Comparison of ENCODE assay signal across 9 cellular contexts in genomic region chr10:78045237-78045636, GRCh38. TPM values are rescaled to one million over a fixed set of nuclear protein-coding genes. Genes with fewer than 3 reads are reported as not detected.
DNase-seq lines count a peak whose midpoint lies in the region; ATAC-seq, FAIRE-seq and TF ChIP-seq lines count a peak whose summit lies in the region.
"Had no signal": no experiment of that assay in that cellular context is flagged by ENCODE, and none has a peak within 500 bp of the region (broad histone marks: within the 10 kb centered on the region; RNA-seq: fewer than 3 reads in every experiment).

No MANE protein-coding gene starts in this region.

- no peak overlapping the region for H3K27ac Mint-ChIP-seq in activated naive CD4-positive, alpha-beta T cell treated with anti-CD3 and anti-CD28 coated beads for 36 hours
- H3K27ac Mint-ChIP-seq in type B pancreatic cell: no peak overlapping the region

- no peaks in the 10 kb centered on the region for H3K27me3 ChIP-seq in small intestine (ENCODE audit: control insufficient read depth in 2 of 2, insufficient read depth in 2 of 2, low read length in 2 of 2)

- H3K27me3 Mint-ChIP-seq in activated naive CD4-positive, alpha-beta T cell treated with anti-CD3 and anti-CD28 coated beads for 36 hours (ENCODE audit: low read depth): no peaks in the 10 kb centered on the region
- no peaks in the 10 kb centered on the region for H3K27me3 Mint-ChIP-seq in type B pancreatic cell

- H3K9me3 ChIP-seq in small intestine (ENCODE audit: control insufficient read depth, low read depth): no peaks in the 10 kb centered on the region

- H3K27ac ChIP-seq in small intestine (ENCODE audit: low read depth in 1 of 2, low read length in 1 of 2): no peak overlapping the region

- intact Hi-C loops in activated naive CD4-positive, alpha-beta T cell treated with anti-CD3 and anti-CD28 coated beads for 36 hours (cut with micrococcal nuclease): loop anchor here (5.0 kb wide), 1 partner anchor 477 kb away; no protein-coding TSS in a partner anchor
- intact Hi-C loops in cardiac septum (cut with DNase I): loop anchor here (5.0 to 10.0 kb wide), 3 partner anchors 360 to 1022 kb away; partner anchors contain the start of gene ZMIZ1

- H3K9me3 Mint-ChIP-seq in activated naive CD4-positive, alpha-beta T cell treated with anti-CD3 and anti-CD28 coated beads for 36 hours: no peaks in the 10 kb centered on the region
- H3K9me3 Mint-ChIP-seq in type B pancreatic cell: no peaks in the 10 kb centered on the region

- peak; percentile 78 for ATAC-seq in GM18511 (IDR thresholded peaks at IDR 0.05; ENCODE audit: unreplicated experiment)
- peak; percentile 82 for ATAC-seq in GM21390 (IDR thresholded peaks at IDR 0.05; ENCODE audit: unreplicated experiment)
- peak; percentile 61 for ATAC-seq in HG03354 (IDR thresholded peaks at IDR 0.05; ENCODE audit: poor library complexity, severe bottlenecking, unreplicated experiment)

- no peaks in the 10 kb centered on the region for H3K4me1 ChIP-seq in small intestine (ENCODE audit: control insufficient read depth in 2 of 2, insufficient read depth in 1 of 2, low read depth in 1 of 2, low read length in 1 of 2)

- 46 to 62% (median 57%) methylated on average over 10 of the region's 10 CpGs for WGBS in small intestine, 3 donors

- peaks cover 10 to 14% of the 10 kb centered on the region in 2 donors for H3K36me3 ChIP-seq in small intestine (ENCODE audit: control insufficient read depth in 2 of 2, insufficient read depth in 2 of 2, low read length in 2 of 2)

- no peak overlapping the region for H3K4me3 ChIP-seq in small intestine (ENCODE audit: low read depth in 1 of 2, low read length in 2 of 2)

- FAIRE-seq in small intestine (lab: Jason Lieb, UNC): no peak

- DNase-seq in activated naive CD4-positive, alpha-beta T cell treated with anti-CD3 and anti-CD28 coated beads for 36 hours: peak; percentile 62
- no peak for DNase-seq in AG08395 (ENCODE audit: low spot score)
- DNase-seq in type B pancreatic cell (ENCODE audit: extremely low spot score, unreplicated experiment): no peak
- no peak for DNase-seq in small intestine
- no peak for DNase-seq in cardiac septum (ENCODE audit: low spot score)
- DNase-seq: NCI-H1436 treated with DMSO at 0.1 percent for 48 hours had no signal

- H3K4me1 Mint-ChIP-seq in activated naive CD4-positive, alpha-beta T cell treated with anti-CD3 and anti-CD28 coated beads for 36 hours (ENCODE audit: low read depth): peaks cover 43% of the 10 kb centered on the region
- peaks cover 48% of the 10 kb centered on the region for H3K4me1 Mint-ChIP-seq in type B pancreatic cell (ENCODE audit: unreplicated experiment)

- H3K4me3 Mint-ChIP-seq in activated naive CD4-positive, alpha-beta T cell treated with anti-CD3 and anti-CD28 coated beads for 36 hours: no peak overlapping the region
- no peak overlapping the region for H3K4me3 Mint-ChIP-seq in type B pancreatic cell

- no peak for TF ChIP-seq CTCF in type B pancreatic cell (conservative IDR thresholded peaks at IDR 0.05)

- CTCF ChIA-PET in activated naive CD4-positive, alpha-beta T cell treated with anti-CD3 and anti-CD28 coated beads for 36 hours (lab: Charles Lee): interaction anchor here (1.2 to 2.9 kb wide), 3 partner anchors 9 to 1151 kb away, joined by 4 to 41 read pairs (median 23); partner anchors contain the start of gene RPS24

- H3K36me3 Mint-ChIP-seq in activated naive CD4-positive, alpha-beta T cell treated with anti-CD3 and anti-CD28 coated beads for 36 hours (ENCODE audit: low read depth): peaks cover 23% of the 10 kb centered on the region
- peaks cover 18% of the 10 kb centered on the region for H3K36me3 Mint-ChIP-seq in type B pancreatic cell

RNA-seq across cellular contexts. Expression of gene RPS24, which starts 11.6 kb away (rescaled TPM):
- total RNA-seq in activated naive CD4-positive, alpha-beta T cell treated with anti-CD3 and anti-CD28 coated beads for 36 hours: 1,000 to 10,000 TPM; 2,424 to 2,524 TPM
- total RNA-seq in type B pancreatic cell (ENCODE audit: low replicate concordance) (1,810 and 1,836 TPM in 2 replicates), cardiac septum (694 TPM)
- polyA plus RNA-seq in small intestine: 1,000 to 10,000 TPM; 3,318 to 7,694 (median 4,799) TPM

RNA-seq across cellular contexts. Expression of gene POLR3A, which starts 15.9 kb away (rescaled TPM):
- 10 to 100 TPM; 14.1 to 14.2 TPM for total RNA-seq in activated naive CD4-positive, alpha-beta T cell treated with anti-CD3 and anti-CD28 coated beads for 36 hours
- 22.3 and 23.8 TPM in 2 replicates for total RNA-seq in type B pancreatic cell (ENCODE audit: low replicate concordance)
- 1 to 10 TPM; 4.3 to 6.5 (median 6.3) TPM for polyA plus RNA-seq in small intestine
- 9.9 TPM for total RNA-seq in cardiac septum
